In genomic region chr9:137204731-137205125, GRCh38 we compare ENCODE assay signal across 8 cellular contexts. TPM values are rescaled to one million over a fixed set of nuclear protein-coding genes. Genes with fewer than 3 reads are reported as not detected.
DNase-seq lines count a peak whose midpoint lies in the region; ATAC-seq and TF ChIP-seq lines count a peak whose summit lies in the region.

No MANE protein-coding gene starts in this region.

- peaks cover 44% of the 10 kb centered on the region for H3K4me1 Mint-ChIP-seq in CD4-positive, alpha-beta T cell (ENCODE audit: low read depth)
- peaks cover 49% of the 10 kb centered on the region for H3K4me1 Mint-ChIP-seq in osteocyte (ENCODE audit: unreplicated experiment)

- H3K27me3 ChIP-seq in CD4-positive, alpha-beta T cell (ENCODE audit: control insufficient read depth, insufficient read depth, low read length): no peaks in the 10 kb centered on the region
- no peaks in the 10 kb centered on the region for H3K27me3 ChIP-seq in PC-3 (ENCODE audit: low read length)

- no peaks in the 10 kb centered on the region for H3K27me3 Mint-ChIP-seq in CD4-positive, alpha-beta T cell
- H3K27me3 Mint-ChIP-seq in osteocyte (ENCODE audit: unreplicated experiment): no peaks in the 10 kb centered on the region

- H3K9me2 ChIP-seq in PC-3 (replicated peaks; ENCODE audit: low read length): no peaks in the 10 kb centered on the region

- POLR2A ChIA-PET in CD4-positive, alpha-beta T cell (lab: Charles Lee): interaction anchor here (0.8 to 4.0 kb wide), 8 partner anchors 11 to 118 kb away, joined by 3 to 22 read pairs (median 5); partner anchors contain the start of genes MAN1B1, RNF208, SSNA1 and TUBB4B
- POLR2A ChIA-PET in PC-3 (lab: Charles Lee; ENCODE audit: unreplicated experiment): no interaction called here

- peak overlapping the region; percentile 98 for H3K4me2 ChIP-seq in PC-3 (ENCODE audit: low read length)

- BruUV-seq in PC-3 (replicated peaks; lab: Mats Ljungman, UMichigan): no TSS peak

- CTCF ChIA-PET in CD4-positive, alpha-beta T cell (lab: Charles Lee): interaction anchor here (0.6 to 1.1 kb wide), 2 partner anchors 16 to 32 kb away, joined by 3 read pairs; no protein-coding TSS in a partner anchor
- CTCF ChIA-PET in PC-3 (lab: Charles Lee): no interaction called here

- H3K9ac ChIP-seq in PC-3 (ENCODE audit: low read length): peak overlapping the region; percentile 99

- peak overlapping the region; percentile 93 for H3K27ac Mint-ChIP-seq in CD4-positive, alpha-beta T cell
- peak overlapping the region; percentile 79 for H3K27ac Mint-ChIP-seq in osteocyte (ENCODE audit: unreplicated experiment)

- peaks cover 24% of the 10 kb centered on the region for H3K4me1 ChIP-seq in PC-3 (ENCODE audit: insufficient read depth, low read length)

- intact Hi-C loops in CD4-positive, alpha-beta T cell (cut with DNase I, micrococcal nuclease): loop anchor here (1.0 kb wide), 2 partner anchors 16 to 19 kb away; partner anchors contain the start of genes ANAPC2 (in 1 of the 2) and SSNA1 (in 1 of the 2)
- intact Hi-C loops in PC-3 (cut with micrococcal nuclease): no loop called here

- H3K36me3 ChIP-seq in PC-3 (ENCODE audit: low read depth, low read length): no peaks in the 10 kb centered on the region

- TF ChIP-seq CTCF in CD4-positive, alpha-beta T cell (IDR thresholded peaks at IDR 0.05): no peak
- TF ChIP-seq CTCF in PC-3 (conservative IDR thresholded peaks at IDR 0.05; ENCODE audit: low read depth, low read length) (no peak), epithelial cell of esophagus (IDR thresholded peaks at IDR 0.05; ENCODE audit: insufficient read depth, low read depth, low read length, missing control alignments) (no peak), osteocyte (IDR thresholded peaks at IDR 0.05) (no peak)

- H4K20me1 ChIP-seq in PC-3 (ENCODE audit: low read length): no peaks in the 10 kb centered on the region

- peak overlapping the region; percentile 99 for H3K4me3 ChIP-seq in PC-3 (ENCODE audit: low read length)
- H3K4me3 ChIP-seq in epithelial cell of esophagus (ENCODE audit: low read length): peak overlapping the region; percentile 97

- no peak for DNase-seq in CD4-positive, alpha-beta T cell
- no peak for DNase-seq in PC-3
- no peak for DNase-seq in epithelial cell of esophagus (ENCODE audit: low read depth)
- DNase-seq in osteocyte (ENCODE audit: extremely low spot score, unreplicated experiment): no peak
- no peak for DNase-seq in NCI-H69 (lab: John Stamatoyannopoulos, UW)

- ATAC-seq in CD4-positive, alpha-beta T cell (ENCODE audit: poor library complexity): no peak
- ATAC-seq in PC-3 (no peak), HG03432 (IDR thresholded peaks at IDR 0.05; ENCODE audit: unreplicated experiment) (no peak), HG02938 (IDR thresholded peaks at IDR 0.05; ENCODE audit: unreplicated experiment) (no peak), GM21381 (IDR thresholded peaks at IDR 0.05; ENCODE audit: unreplicated experiment) (no peak)

- H2AFZ ChIP-seq in PC-3 (ENCODE audit: low read length): 0 out of 2 replicates have a peak overlapping the region, but pooled peaks have one; percentile 74

- peak overlapping the region; percentile 79 for H3K27ac ChIP-seq in CD4-positive, alpha-beta T cell (ENCODE audit: low read depth, low read length)
- H3K27ac ChIP-seq in PC-3 (ENCODE audit: low read length): no peak overlapping the region

- peaks cover 58% of the 10 kb centered on the region for H3K79me2 ChIP-seq in PC-3 (ENCODE audit: low read length)

- H3F3A ChIP-seq in PC-3 (ENCODE audit: low read length, unreplicated experiment): no peaks in the 10 kb centered on the region

- peak overlapping the region; percentile 95 for H3K4me3 Mint-ChIP-seq in CD4-positive, alpha-beta T cell
- peak overlapping the region; percentile 86 for H3K4me3 Mint-ChIP-seq in osteocyte (ENCODE audit: unreplicated experiment)

- H3K36me3 Mint-ChIP-seq in CD4-positive, alpha-beta T cell (ENCODE audit: low read depth): peaks cover 13% of the 10 kb centered on the region
- peaks cover 8% of the 10 kb centered on the region for H3K36me3 Mint-ChIP-seq in osteocyte (ENCODE audit: unreplicated experiment)

- H3K9me3 Mint-ChIP-seq in CD4-positive, alpha-beta T cell: no peaks in the 10 kb centered on the region
- no peaks in the 10 kb centered on the region for H3K9me3 Mint-ChIP-seq in osteocyte (ENCODE audit: unreplicated experiment)

- no peaks in the 10 kb centered on the region for H3K9me3 ChIP-seq in CD4-positive, alpha-beta T cell (ENCODE audit: control insufficient read depth, low read length)
- no peaks in the 10 kb centered on the region for H3K9me3 ChIP-seq in PC-3 (ENCODE audit: low read length)

RNA-seq across cellular contexts. Expression of gene TMEM203, which starts 0.7 kb away (rescaled TPM):
- 10 to 100 TPM; 18.2 to 18.7 TPM for total RNA-seq in CD4-positive, alpha-beta T cell
- total RNA-seq in PC-3 (2014; rRNA removed): 31.3 and 36.4 TPM in 2 replicates
- total RNA-seq in osteocyte: 40.5 and 41.2 TPM in 2 replicates

RNA-seq across cellular contexts. Expression of gene NDOR1, which starts 0.8 kb away (rescaled TPM):
- 10 to 100 TPM; 22.8 to 25.3 TPM for total RNA-seq in CD4-positive, alpha-beta T cell
- total RNA-seq in PC-3 (2014; rRNA removed) (21.5 and 25.7 TPM in 2 replicates), osteocyte (15.5 and 20.5 TPM in 2 replicates)

RNA-seq across cellular contexts. Expression of gene TPRN, which starts 4.2 kb away (rescaled TPM):
- total RNA-seq in CD4-positive, alpha-beta T cell: 1 to 10 TPM; 6.1 to 8.6 TPM
- total RNA-seq in PC-3 (2014; rRNA removed) (11.3 and 14.7 TPM in 2 replicates), osteocyte (19.8 and 21.7 TPM in 2 replicates)

RNA-seq across cellular contexts. Expression of gene SSNA1, which starts 16.3 kb away (rescaled TPM):
- total RNA-seq in CD4-positive, alpha-beta T cell: 10 to 100 TPM; 30.1 to 30.5 TPM
- total RNA-seq in PC-3 (2014; rRNA removed) (123 and 148 TPM in 2 replicates), osteocyte (57.4 and 58.1 TPM in 2 replicates)

RNA-seq across cellular contexts. Expression of gene ANAPC2, which starts 16.4 kb away (rescaled TPM):
- 100 to 1,000 TPM; 144 to 149 TPM for total RNA-seq in CD4-positive, alpha-beta T cell
- total RNA-seq in PC-3 (2014; rRNA removed): 21.6 and 30.2 TPM in 2 replicates
- total RNA-seq in osteocyte: 59.3 and 61.0 TPM in 2 replicates
